ENCODE assay signal across 1 cellular context in the genomic region with DNA sequence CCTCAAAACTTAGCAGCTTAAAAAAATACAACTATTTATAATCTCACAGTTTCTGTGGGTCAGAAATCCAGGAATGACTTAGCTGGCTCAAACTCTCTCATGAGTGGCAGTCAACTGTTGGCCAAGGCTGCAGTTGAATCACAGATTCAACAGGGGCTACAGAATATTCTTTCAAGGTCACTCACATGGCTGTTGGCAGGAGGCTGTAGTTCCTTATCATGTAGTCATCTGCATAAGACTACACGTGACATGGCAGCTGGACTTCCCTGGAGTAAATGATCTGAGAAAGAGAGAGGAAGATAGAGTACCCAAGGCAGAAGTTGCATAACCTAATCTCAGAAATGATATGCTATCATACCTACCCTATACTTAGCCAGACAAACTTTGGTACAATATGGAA.
TF ChIP-seq lines count a peak whose summit lies in the region.

No MANE protein-coding gene starts in this region.

TF ChIP-seq in IMR-90, 13 proteins besides CTCF, POLR2A, EP300 and RAD21 (continued from another document):
- TF ChIP-seq, protein P1, sequence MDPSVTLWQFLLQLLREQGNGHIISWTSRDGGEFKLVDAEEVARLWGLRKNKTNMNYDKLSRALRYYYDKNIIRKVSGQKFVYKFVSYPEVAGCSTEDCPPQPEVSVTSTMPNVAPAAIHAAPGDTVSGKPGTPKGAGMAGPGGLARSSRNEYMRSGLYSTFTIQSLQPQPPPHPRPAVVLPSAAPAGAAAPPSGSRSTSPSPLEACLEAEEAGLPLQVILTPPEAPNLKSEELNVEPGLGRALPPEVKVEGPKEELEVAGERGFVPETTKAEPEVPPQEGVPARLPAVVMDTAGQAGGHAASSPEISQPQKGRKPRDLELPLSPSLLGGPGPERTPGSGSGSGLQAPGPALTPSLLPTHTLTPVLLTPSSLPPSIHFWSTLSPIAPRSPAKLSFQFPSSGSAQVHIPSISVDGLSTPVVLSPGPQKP (IDR thresholded peaks at IDR 0.05; ENCODE audit: borderline replicate concordance, low read depth, low read length), result no peak
- TF ChIP-seq BHLHE40 (IDR thresholded peaks at IDR 0.05; ENCODE audit: low read depth, low read length) (no peak), CHD1 (IDR thresholded peaks at IDR 0.05; ENCODE audit: low read depth, low read length) (no peak), RFX5 (IDR thresholded peaks at IDR 0.05; ENCODE audit: low read depth, low read length) (no peak)
TF ChIP-seq in IMR-90: peak in this region for 0.
